Comparison of ENCODE assay signal across 18 cellular contexts in the genomic region with DNA sequence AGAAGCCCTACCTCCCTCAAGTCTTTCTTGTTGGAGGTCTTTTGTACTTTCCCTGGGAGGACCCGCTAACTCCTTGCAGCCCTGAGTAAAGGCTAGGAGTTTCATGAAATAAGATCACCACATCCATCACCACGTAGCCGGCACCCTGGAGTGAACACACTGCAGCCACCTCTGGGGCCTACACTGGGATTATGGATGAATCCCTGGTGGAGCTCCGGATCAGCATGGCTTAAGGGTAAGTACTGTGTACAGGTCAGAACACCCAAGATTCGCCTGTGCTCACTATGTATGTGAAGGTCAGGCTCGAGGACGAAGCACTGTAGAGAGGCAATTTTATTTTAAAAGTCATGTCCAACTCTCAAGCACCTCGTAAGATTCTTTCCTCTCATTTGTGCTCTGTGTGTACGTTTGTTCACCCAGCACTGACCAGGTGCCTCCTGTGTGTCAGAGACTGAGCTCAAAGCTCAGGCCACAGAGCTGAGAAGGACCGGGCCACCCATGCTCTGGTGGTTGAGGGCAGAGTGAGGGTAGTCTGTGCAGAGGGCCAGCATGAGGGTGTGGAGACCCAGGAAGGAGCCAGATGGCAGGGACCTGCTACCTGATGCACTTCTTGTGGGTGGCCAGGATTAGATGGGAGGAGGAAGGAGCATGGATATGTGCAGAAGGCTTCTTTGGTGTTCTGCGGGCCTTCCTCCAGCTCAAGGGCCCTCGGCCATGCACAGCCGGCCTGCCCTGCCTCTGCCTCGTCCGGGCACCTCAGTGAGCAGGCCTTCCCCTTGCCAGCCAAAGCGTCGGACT.
DNase-seq lines count a peak whose midpoint lies in the region; ATAC-seq, FAIRE-seq and TF ChIP-seq lines count a peak whose summit lies in the region.
"Had no signal": no experiment of that assay in that cellular context is flagged by ENCODE, and none has a peak within 500 bp of the region (broad histone marks: within the 10 kb centered on the region; RNA-seq: fewer than 3 reads in every experiment).

No MANE protein-coding gene starts in this region.

- H3K27ac Mint-ChIP-seq in activated naive CD4-positive, alpha-beta T cell treated with anti-CD3 and anti-CD28 coated beads, Interleukin-2, amount 10 ng/mL, durations not matched to agents 7 days and 5 days: peak overlapping the region; percentile 37
- H3K27ac Mint-ChIP-seq in activated naive CD4-positive, alpha-beta T cell treated with anti-CD3 and anti-CD28 coated beads for 36 hours: no peak overlapping the region
- peak overlapping the region; percentile 39 to 79 for H3K27ac Mint-ChIP-seq in effector memory CD8-positive, alpha-beta T cell
- H3K27ac Mint-ChIP-seq: CD4-positive, alpha-beta T cell had no signal

- no peak for ATAC-seq in effector memory CD8-positive, alpha-beta T cell (replicated peaks)
- no peak for ATAC-seq in left colon

- TF ChIP-seq CTCF in D721Med (IDR thresholded peaks at IDR 0.05; ENCODE audit: insufficient read depth, missing control alignments): no peak
- TF ChIP-seq CTCF in sigmoid colon (IDR thresholded peaks at IDR 0.05): no peak

- CTCF ChIA-PET in activated naive CD4-positive, alpha-beta T cell treated with anti-CD3 and anti-CD28 coated beads, Interleukin-2, amount 10 ng/mL, durations not matched to agents 7 days and 5 days (lab: Charles Lee): no interaction called here
- CTCF ChIA-PET in activated naive CD4-positive, alpha-beta T cell treated with anti-CD3 and anti-CD28 coated beads for 36 hours (lab: Charles Lee): no interaction called here

- H3K36me3 ChIP-seq in sigmoid colon: peaks cover 27 to 97% (median 48%) of the 10 kb centered on the region in 4 donors

- no peaks in the 10 kb centered on the region for H3K27me3 ChIP-seq in sigmoid colon
- H3K27me3 ChIP-seq: BLaER1 treated with 17β-estradiol and CSF1 and Interleukin-3, amounts not matched to agents 10 nM and 100 nM had no signal

- no peak for FAIRE-seq in D721Med (lab: Jason Lieb, UNC)
- FAIRE-seq: G401.6, GM12891 had no signal

- DNase-seq in activated naive CD4-positive, alpha-beta T cell treated with anti-CD3 and anti-CD28 coated beads, Interleukin-2, amount 10 ng/mL, durations not matched to agents 7 days and 5 days: no peak
- no peak for DNase-seq in activated naive CD4-positive, alpha-beta T cell treated with anti-CD3 and anti-CD28 coated beads for 36 hours
- DNase-seq in D721Med (ENCODE audit: insufficient read length, low spot score): peak; percentile 66
- DNase-seq in effector memory CD8-positive, alpha-beta T cell: no peak
- peak; percentile 50 for DNase-seq in sigmoid colon
- no peak for DNase-seq in left colon
- no peak for DNase-seq in kidney glomerular epithelial cell (lab: John Stamatoyannopoulos, UW)
- DNase-seq in germinal center (ENCODE audit: low spot score): no peak
- DNase-seq: ACHN; CD4-positive, alpha-beta T cell; DMS153; DMS79 treated with DMSO at 0.1 percent for 48 hours; EL; GM23248; H7 had no signal

- no peak for TF ChIP-seq EP300 in sigmoid colon (IDR thresholded peaks at IDR 0.05)

- H3K9me3 ChIP-seq in sigmoid colon: no peaks in the 10 kb centered on the region
- H3K9me3 ChIP-seq: BLaER1 treated with 17β-estradiol and CSF1 and Interleukin-3, amounts not matched to agents 10 nM and 100 nM had no signal

- WGBS in sigmoid colon, 2 donors: 96% methylated on average over 17 of the region's 17 CpGs

- intact Hi-C loops in activated naive CD4-positive, alpha-beta T cell treated with anti-CD3 and anti-CD28 coated beads for 36 hours (cut with micrococcal nuclease): no loop called here
- intact Hi-C loops in sigmoid colon (cut with DNase I) (no loop called here), left colon (cut with DNase I, micrococcal nuclease) (loop anchor here in 1 of 2 donors (10.0 kb wide), 1 partner anchor 257 kb away; no protein-coding TSS in a partner anchor)

- H3K36me3 Mint-ChIP-seq in activated naive CD4-positive, alpha-beta T cell treated with anti-CD3 and anti-CD28 coated beads, Interleukin-2, amount 10 ng/mL, durations not matched to agents 7 days and 5 days: peaks cover 41% of the 10 kb centered on the region
- H3K36me3 Mint-ChIP-seq in activated naive CD4-positive, alpha-beta T cell treated with anti-CD3 and anti-CD28 coated beads for 36 hours (ENCODE audit: low read depth): peaks cover 30% of the 10 kb centered on the region
- H3K36me3 Mint-ChIP-seq in effector memory CD8-positive, alpha-beta T cell (ENCODE audit: insufficient read depth): peaks cover 59% of the 10 kb centered on the region

- no peak overlapping the region for H3K4me3 ChIP-seq in sigmoid colon
- H3K4me3 ChIP-seq: BLaER1 treated with 17β-estradiol and CSF1 and Interleukin-3, amounts not matched to agents 10 nM and 100 nM; GM23248 had no signal

- no peak overlapping the region for H3K4me3 Mint-ChIP-seq in activated naive CD4-positive, alpha-beta T cell treated with anti-CD3 and anti-CD28 coated beads, Interleukin-2, amount 10 ng/mL, durations not matched to agents 7 days and 5 days
- H3K4me3 Mint-ChIP-seq in activated naive CD4-positive, alpha-beta T cell treated with anti-CD3 and anti-CD28 coated beads for 36 hours: no peak overlapping the region
- no peak overlapping the region for H3K4me3 Mint-ChIP-seq in effector memory CD8-positive, alpha-beta T cell
- H3K4me3 Mint-ChIP-seq: CD4-positive, alpha-beta T cell had no signal

- TF ChIP-seq POLR2A in sigmoid colon (IDR thresholded peaks at IDR 0.05): no peak

- H3K9me3 Mint-ChIP-seq in activated naive CD4-positive, alpha-beta T cell treated with anti-CD3 and anti-CD28 coated beads, Interleukin-2, amount 10 ng/mL, durations not matched to agents 7 days and 5 days: no peaks in the 10 kb centered on the region
- no peaks in the 10 kb centered on the region for H3K9me3 Mint-ChIP-seq in activated naive CD4-positive, alpha-beta T cell treated with anti-CD3 and anti-CD28 coated beads for 36 hours
- no peaks in the 10 kb centered on the region for H3K9me3 Mint-ChIP-seq in effector memory CD8-positive, alpha-beta T cell
- H3K9me3 Mint-ChIP-seq: CD4-positive, alpha-beta T cell had no signal

- H3K27me3 Mint-ChIP-seq in activated naive CD4-positive, alpha-beta T cell treated with anti-CD3 and anti-CD28 coated beads, Interleukin-2, amount 10 ng/mL, durations not matched to agents 7 days and 5 days: no peaks in the 10 kb centered on the region
- no peaks in the 10 kb centered on the region for H3K27me3 Mint-ChIP-seq in activated naive CD4-positive, alpha-beta T cell treated with anti-CD3 and anti-CD28 coated beads for 36 hours (ENCODE audit: low read depth)
- H3K27me3 Mint-ChIP-seq in effector memory CD8-positive, alpha-beta T cell: no peaks in the 10 kb centered on the region
- H3K27me3 Mint-ChIP-seq: CD4-positive, alpha-beta T cell had no signal

- H3K27ac ChIP-seq in sigmoid colon: no peak overlapping the region
- H3K27ac ChIP-seq: BLaER1 treated with 17β-estradiol and CSF1 and Interleukin-3, amounts not matched to agents 10 nM and 100 nM; GM23248 had no signal

- H3K4me1 ChIP-seq in sigmoid colon: peaks cover 0 to 19% (median 8%) of the 10 kb centered on the region in 4 donors
- H3K4me1 ChIP-seq: BLaER1 treated with 17β-estradiol and CSF1 and Interleukin-3, amounts not matched to agents 10 nM and 100 nM had no signal

- H3K4me1 Mint-ChIP-seq in activated naive CD4-positive, alpha-beta T cell treated with anti-CD3 and anti-CD28 coated beads, Interleukin-2, amount 10 ng/mL, durations not matched to agents 7 days and 5 days: no peaks in the 10 kb centered on the region
- H3K4me1 Mint-ChIP-seq in activated naive CD4-positive, alpha-beta T cell treated with anti-CD3 and anti-CD28 coated beads for 36 hours (ENCODE audit: low read depth): no peaks in the 10 kb centered on the region
- H3K4me1 Mint-ChIP-seq in effector memory CD8-positive, alpha-beta T cell (ENCODE audit: low read depth in 2 of 2): no peaks in the 10 kb centered on the region

Comparison
In these comparisons a context has a peak if more than half of its experiments do, and no peak if none do; other contexts are left out.
1. DNase-seq: peak in D721Med (single experiment) and sigmoid colon (single experiment); none in activated naive CD4-positive, alpha-beta T cell treated with anti-CD3 and anti-CD28 coated beads, Interleukin-2, amount 10 ng/mL, durations not matched to agents 7 days and 5 days (single experiment), activated naive CD4-positive, alpha-beta T cell treated with anti-CD3 and anti-CD28 coated beads for 36 hours (single experiment), effector memory CD8-positive, alpha-beta T cell (0 of 3), left colon (0 of 2), kidney glomerular epithelial cell (single experiment) and germinal center (single experiment).